ENCODE assay signal across 24 cellular contexts in genomic region chr12:108817909-108818308, GRCh38. TPM values are rescaled to one million over a fixed set of nuclear protein-coding genes. Genes with fewer than 3 reads are reported as not detected.
A peak's percentile ranks its signal among the peaks of the same experiment; 100 is the strongest.
DNase-seq lines count a peak whose midpoint lies in the region; ATAC-seq and TF ChIP-seq lines count a peak whose summit lies in the region.
"Had no signal": no experiment of that assay in that cellular context is flagged by ENCODE, and none has a peak within 500 bp of the region (broad histone marks: within the 10 kb centered on the region; RNA-seq: fewer than 3 reads in every experiment).

No MANE protein-coding gene starts in this region.

- ATAC-seq in stimulated activated effector memory CD8-positive, alpha-beta T cell treated with anti-CD3 and anti-CD28 coated beads, Interleukin-12 subunit alpha, Interleukin-12 subunit beta, amount 100 ng/mL, for 72 hours: no peak
- ATAC-seq: A549; CD8-positive, alpha-beta T cell had no signal

- H3K36me3 ChIP-seq in mesenchymal stem cell (ENCODE audit: control insufficient read depth in 1 of 2, insufficient read depth in 2 of 2, low read depth in 1 of 2, low read length in 2 of 2): peaks cover 55 to 96% of the 10 kb centered on the region in 2 experiments
- peaks cover 0 to 48% of the 10 kb centered on the region in 2 donors for H3K36me3 ChIP-seq in adrenal gland (replicated peaks in 1 of 2)

- H2BK15ac ChIP-seq in mesenchymal stem cell (ENCODE audit: low read depth, poor library complexity, severe bottlenecking): no peak overlapping the region

- no peaks in the 10 kb centered on the region for H3K9me3 ChIP-seq in mesenchymal stem cell (ENCODE audit: control insufficient read depth, low read length)
- no peaks in the 10 kb centered on the region for H3K9me3 ChIP-seq in adrenal gland (replicated peaks in 1 of 3)
- H3K9me3 ChIP-seq: A549, Caco-2, HAP-1 had no signal

- H3K14ac ChIP-seq in mesenchymal stem cell (ENCODE audit: low read length in 2 of 2): no peak overlapping the region

- H2AK5ac ChIP-seq in mesenchymal stem cell (ENCODE audit: low read length, severe bottlenecking): peak overlapping the region; percentile 1

- no peak overlapping the region for H3K9ac ChIP-seq in mesenchymal stem cell (ENCODE audit: low read length)

- peak overlapping the region; percentile 53; the same call in 1 of the 2 replicates for H3K27ac Mint-ChIP-seq in HFFc6
- H3K27ac Mint-ChIP-seq in chondrocyte (ENCODE audit: unreplicated experiment): peak overlapping the region; percentile 76
- peak overlapping the region; percentile 75 for H3K27ac Mint-ChIP-seq in stimulated activated effector memory CD8-positive, alpha-beta T cell treated with anti-CD3 and anti-CD28 coated beads, Interleukin-12 subunit alpha, Interleukin-12 subunit beta, amount 100 ng/mL, for 72 hours
- H3K27ac Mint-ChIP-seq: CD8-positive, alpha-beta T cell had no signal

- H3K27me3 ChIP-seq in mesenchymal stem cell (ENCODE audit: control insufficient read depth in 1 of 2, insufficient read depth in 1 of 2, low read length in 2 of 2): no peaks in the 10 kb centered on the region
- H3K27me3 ChIP-seq in adrenal gland: no peaks in the 10 kb centered on the region

- H3K23ac ChIP-seq in mesenchymal stem cell (ENCODE audit: low read length in 2 of 2): no peak overlapping the region

- H3K4me1 ChIP-seq in mesenchymal stem cell (ENCODE audit: control insufficient read depth, insufficient read depth, low read depth, low read length): peaks cover 34% of the 10 kb centered on the region
- peaks cover 7 to 38% of the 10 kb centered on the region in 2 donors for H3K4me1 ChIP-seq in adrenal gland (replicated peaks in 1 of 2)
- H3K4me1 ChIP-seq: HAP-1 had no signal

- no peak overlapping the region for H3K18ac ChIP-seq in mesenchymal stem cell (ENCODE audit: low read depth in 1 of 2, low read length in 2 of 2)

- peaks cover 65% of the 10 kb centered on the region for H3K36me3 Mint-ChIP-seq in HFFc6 (ENCODE audit: low read depth)
- H3K36me3 Mint-ChIP-seq in chondrocyte (ENCODE audit: low read depth): peaks cover 61% of the 10 kb centered on the region
- peaks cover 99% of the 10 kb centered on the region for H3K36me3 Mint-ChIP-seq in stimulated activated effector memory CD8-positive, alpha-beta T cell treated with anti-CD3 and anti-CD28 coated beads, Interleukin-12 subunit alpha, Interleukin-12 subunit beta, amount 100 ng/mL, for 72 hours

- no peak overlapping the region for H3K4me3 Mint-ChIP-seq in HFFc6
- H3K4me3 Mint-ChIP-seq in chondrocyte (ENCODE audit: unreplicated experiment): no peak overlapping the region
- H3K4me3 Mint-ChIP-seq in stimulated activated effector memory CD8-positive, alpha-beta T cell treated with anti-CD3 and anti-CD28 coated beads, Interleukin-12 subunit alpha, Interleukin-12 subunit beta, amount 100 ng/mL, for 72 hours: no peak overlapping the region
- H3K4me3 Mint-ChIP-seq: B cell; CD8-positive, alpha-beta T cell had no signal

- H3K4ac ChIP-seq in mesenchymal stem cell (ENCODE audit: low read depth in 1 of 2, low read length in 2 of 2): no peak overlapping the region

- H2BK120ac ChIP-seq in mesenchymal stem cell (ENCODE audit: low read depth, low read length): no peak overlapping the region

- H3K27ac ChIP-seq in mesenchymal stem cell (ENCODE audit: low read length, poor library complexity, severe bottlenecking): peak overlapping the region; percentile 62
- no peak overlapping the region for H3K27ac ChIP-seq in adrenal gland
- H3K27ac ChIP-seq: A549, C4-2B, PC-9 had no signal

- H3K9me3 Mint-ChIP-seq in HFFc6: no peaks in the 10 kb centered on the region
- no peaks in the 10 kb centered on the region for H3K9me3 Mint-ChIP-seq in chondrocyte (ENCODE audit: low read depth)
- no peaks in the 10 kb centered on the region for H3K9me3 Mint-ChIP-seq in stimulated activated effector memory CD8-positive, alpha-beta T cell treated with anti-CD3 and anti-CD28 coated beads, Interleukin-12 subunit alpha, Interleukin-12 subunit beta, amount 100 ng/mL, for 72 hours
- H3K9me3 Mint-ChIP-seq: CD8-positive, alpha-beta T cell had no signal

- H3K4me1 Mint-ChIP-seq in HFFc6 (ENCODE audit: low read depth) (peaks cover 42% of the 10 kb centered on the region), chondrocyte (ENCODE audit: low read depth) (peaks cover 85% of the 10 kb centered on the region)
- H3K4me1 Mint-ChIP-seq in stimulated activated effector memory CD8-positive, alpha-beta T cell treated with anti-CD3 and anti-CD28 coated beads, Interleukin-12 subunit alpha, Interleukin-12 subunit beta, amount 100 ng/mL, for 72 hours: peaks cover 44% of the 10 kb centered on the region

- H3K4me3 ChIP-seq in mesenchymal stem cell (ENCODE audit: insufficient read depth in 1 of 2, low read depth in 1 of 2, low read length in 2 of 2) (no peak overlapping the region), adrenal gland (no peak overlapping the region)
- H3K4me3 ChIP-seq: A549, HAP-1, PC-9 had no signal

- DNase-seq in HFFc6: no peak
- no peak for DNase-seq in chondrocyte (ENCODE audit: low spot score)
- DNase-seq in mesenchymal stem cell: no peak
- DNase-seq in stimulated activated effector memory CD8-positive, alpha-beta T cell treated with anti-CD3 and anti-CD28 coated beads, Interleukin-12 subunit alpha, Interleukin-12 subunit beta, amount 100 ng/mL, for 72 hours (ENCODE audit: low spot score in 2 of 2): no peak
- DNase-seq in NCI-H2029 (lab: John Stamatoyannopoulos, UW): no peak
- DNase-seq in medulla oblongata (ENCODE audit: extremely low spot score): no peak
- DNase-seq in T-helper 2 cell: no peak
- no peak for DNase-seq in adrenal gland
- DNase-seq: Caco-2; CD8-positive, alpha-beta T cell; GOT3; Karpas-422; NCI-H1092 treated with DMSO at 0.1 percent for 48 hours; NCI-H1436; NCI-H187; NCI-H524; NCI-H774; NK-92 treated with Interleukin-12 subunit alpha and Interleukin-12 subunit beta, amount 100 ng/mL, for 24 hours; PC-9; SHP77 had no signal

- no peak overlapping the region for H2AFZ ChIP-seq in mesenchymal stem cell (ENCODE audit: low read depth, low read length)
- H2AFZ ChIP-seq: PC-9 had no signal

- TF ChIP-seq POLR2A in adrenal gland (IDR thresholded peaks at IDR 0.05): no peak

- 100% methylated on average over 3 of the region's 3 CpGs for WGBS in mesenchymal stem cell
- WGBS in adrenal gland, 4 donors: 93 to 98% (median 96%) methylated on average over 3 of the region's 3 CpGs

- TF ChIP-seq CTCF in HFFc6 (IDR thresholded peaks at IDR 0.05) (no peak), chondrocyte (IDR thresholded peaks at IDR 0.05) (no peak), adrenal gland (IDR thresholded peaks at IDR 0.05) (no peak)

- no peak overlapping the region for H4K8ac ChIP-seq in mesenchymal stem cell (ENCODE audit: low read length)

- intact Hi-C loops in adrenal gland (cut with DNase I): loop anchor here in 1 of 2 donors (10.0 kb wide), 2 partner anchors 127 to 243 kb away; no protein-coding TSS in a partner anchor

- H2BK5ac ChIP-seq in mesenchymal stem cell (ENCODE audit: low read depth, low read length, poor library complexity, severe bottlenecking): no peak overlapping the region

- peaks cover 27% of the 10 kb centered on the region for H3K79me1 ChIP-seq in mesenchymal stem cell (replicated peaks; ENCODE audit: low read length, poor library complexity, severe bottlenecking)

- H3K4me2 ChIP-seq in mesenchymal stem cell (ENCODE audit: low read length, poor library complexity, severe bottlenecking): no peak overlapping the region
- H3K4me2 ChIP-seq: A549, PC-9 had no signal

- H3K27me3 Mint-ChIP-seq in HFFc6 (ENCODE audit: insufficient read depth): peaks cover 10% of the 10 kb centered on the region
- H3K27me3 Mint-ChIP-seq in chondrocyte (ENCODE audit: low read depth): no peaks in the 10 kb centered on the region
- H3K27me3 Mint-ChIP-seq: B cell had no signal

- no peak overlapping the region for H4K91ac ChIP-seq in mesenchymal stem cell (ENCODE audit: low read length)

- no peak overlapping the region for H2BK12ac ChIP-seq in mesenchymal stem cell (ENCODE audit: low read length in 2 of 2)

RNA-seq across cellular contexts. Expression of gene SSH1, which starts 39.5 kb away (rescaled TPM):
- total RNA-seq in HFFc6 (2021; fragmentation: NEBNext Ultra II Directional; extraction: Animal tissue kit (Norgen Biotek cat#: 25700)): 10 to 100 TPM; 75.8 to 96.2 (median 79.1) TPM
- total RNA-seq in chondrocyte (125 to 138 TPM (median 127 TPM) in 3 replicates), adrenal gland (10 to 100 TPM; 12.8 to 40.1 (median 24.9) TPM)
- polyA plus RNA-seq in mesenchymal stem cell (2013, experiment 1 of 2): 42.7 TPM
- polyA plus RNA-seq in mesenchymal stem cell (2013, experiment 2 of 2): 38.8 TPM
- 1 to 10 TPM; 5.3 to 9.4 (median 7.8) TPM for polyA plus RNA-seq in adrenal gland
